ENCODE assay signal across 8 cellular contexts in the genomic region with DNA sequence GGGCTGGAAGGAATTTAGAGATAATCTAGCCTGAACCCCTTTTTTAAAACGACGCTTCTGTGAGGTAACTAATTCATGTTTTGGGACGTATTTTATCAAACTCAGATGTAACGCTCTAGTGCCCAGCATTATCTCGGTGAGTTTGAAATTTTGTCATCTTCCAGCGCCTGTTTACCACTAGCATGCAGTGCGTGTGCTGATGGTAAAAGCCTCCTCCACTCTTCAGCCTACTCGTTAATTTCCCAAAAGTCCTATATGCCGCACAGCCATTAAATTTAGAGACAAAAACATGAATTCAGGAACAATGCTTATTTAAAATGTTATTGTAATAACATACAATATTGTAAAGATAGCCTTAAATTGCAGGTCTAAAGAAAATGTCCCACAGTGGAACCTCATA. TPM values are rescaled to one million over a fixed set of nuclear protein-coding genes. Genes with fewer than 3 reads are reported as not detected.
DNase-seq lines count a peak whose midpoint lies in the region; ATAC-seq and TF ChIP-seq lines count a peak whose summit lies in the region.

No MANE protein-coding gene starts in this region.

- DNase-seq in activated naive CD4-positive, alpha-beta T cell treated with anti-CD3 and anti-CD28 coated beads for 36 hours = no peak
- DNase-seq in activated naive CD4-positive, alpha-beta T cell treated with anti-CD3 and anti-CD28 coated beads, Interleukin-2, amount 50 U/mL, for 16 hours = no peak
- DNase-seq in activated naive CD8-positive, alpha-beta T cell treated with anti-CD3 and anti-CD28 coated beads, Interleukin-2, amount 50 U/mL, for 24 hours = no peak
- DNase-seq in upper lobe of left lung = no peak
- DNase-seq in NCI-H524 treated with DMSO at 0.1 percent for 48 hours (lab: John Stamatoyannopoulos, UW) = no peak
- no peak for DNase-seq in stimulated activated CD4-positive, alpha-beta T cell treated with anti-CD3 and anti-CD28 coated beads, Interleukin-2, amount 100 ng/mL, for 48 hours
- DNase-seq in NOMO-1 treated with DMSO at 0.1 percent for 48 hours (lab: John Stamatoyannopoulos, UW; ENCODE audit: unreplicated experiment) = no peak

- H3K4me1 ChIP-seq in liver (ENCODE audit: control insufficient read depth in 4 of 4, insufficient read depth in 4 of 4, low read length in 3 of 4) (peaks cover 5 to 40% (median 16%) of the 10 kb centered on the region in 4 donors), upper lobe of left lung (peaks cover 26 to 44% (median 34%) of the 10 kb centered on the region in 4 donors)

- H3K9ac ChIP-seq in liver (ENCODE audit: low read depth in 1 of 2, low read length in 2 of 2) = peak overlapping the region; percentile 87 to 98

- H3K27me3 ChIP-seq in liver (ENCODE audit: control insufficient read depth in 4 of 4, insufficient read depth in 4 of 4, low read length in 3 of 4) = no peaks in the 10 kb centered on the region
- no peaks in the 10 kb centered on the region for H3K27me3 ChIP-seq in upper lobe of left lung

- H3K27ac Mint-ChIP-seq in activated naive CD4-positive, alpha-beta T cell treated with anti-CD3 and anti-CD28 coated beads for 36 hours = peak overlapping the region; percentile 98
- peak overlapping the region; percentile 92 for H3K27ac Mint-ChIP-seq in activated naive CD8-positive, alpha-beta T cell treated with anti-CD3 and anti-CD28 coated beads, Interleukin-2, amount 50 U/mL, for 24 hours

- peak overlapping the region; percentile 78 to 95 (median 84) for H3K4me3 ChIP-seq in liver (ENCODE audit: low read depth in 1 of 3, low read length in 3 of 3)
- peak overlapping the region; percentile 61 to 90 (median 82) for H3K4me3 ChIP-seq in upper lobe of left lung

- WGBS in liver = 17% methylated on average over 9 of the region's 9 CpGs
- WGBS in upper lobe of left lung, 2 donors = 73 to 81% methylated on average over 9 of the region's 9 CpGs

- no peak for TF ChIP-seq EP300 in upper lobe of left lung (IDR thresholded peaks at IDR 0.05)

- no peaks in the 10 kb centered on the region for H3K36me3 ChIP-seq in liver (ENCODE audit: control insufficient read depth in 4 of 4, insufficient read depth in 3 of 4, low read depth in 1 of 4, low read length in 3 of 4)
- H3K36me3 ChIP-seq in upper lobe of left lung = no peaks in the 10 kb centered on the region

- H3K27ac ChIP-seq in liver (ENCODE audit: low read depth in 1 of 2, low read length in 2 of 2) = peak overlapping the region; percentile 97 to 99
- peak overlapping the region; percentile 94 to 96 (median 96) for H3K27ac ChIP-seq in upper lobe of left lung

- ATAC-seq in activated naive CD8-positive, alpha-beta T cell treated with anti-CD3 and anti-CD28 coated beads, Interleukin-2, amount 50 U/mL, for 24 hours = no peak
- no peak for ATAC-seq in upper lobe of left lung (ENCODE audit: low FRiP score in 2 of 2)

- CTCF ChIA-PET in activated naive CD4-positive, alpha-beta T cell treated with anti-CD3 and anti-CD28 coated beads for 36 hours (lab: Charles Lee) = interaction anchor here (1.3 kb wide), 1 partner anchor 9 kb away, joined by 3 read pairs; no protein-coding TSS in a partner anchor

- no peak for TF ChIP-seq POLR2A in upper lobe of left lung (IDR thresholded peaks at IDR 0.05)

- no peaks in the 10 kb centered on the region for H3K27me3 Mint-ChIP-seq in activated naive CD4-positive, alpha-beta T cell treated with anti-CD3 and anti-CD28 coated beads for 36 hours (ENCODE audit: low read depth)
- H3K27me3 Mint-ChIP-seq in activated naive CD8-positive, alpha-beta T cell treated with anti-CD3 and anti-CD28 coated beads, Interleukin-2, amount 50 U/mL, for 24 hours = no peaks in the 10 kb centered on the region

- peaks cover 11% of the 10 kb centered on the region for H3K36me3 Mint-ChIP-seq in activated naive CD4-positive, alpha-beta T cell treated with anti-CD3 and anti-CD28 coated beads for 36 hours (ENCODE audit: low read depth)
- H3K36me3 Mint-ChIP-seq in activated naive CD8-positive, alpha-beta T cell treated with anti-CD3 and anti-CD28 coated beads, Interleukin-2, amount 50 U/mL, for 24 hours (ENCODE audit: low read depth) = peaks cover 18% of the 10 kb centered on the region

- TF ChIP-seq CTCF in liver (IDR thresholded peaks at IDR 0.05; ENCODE audit: low read depth, low read length, missing input control) = no peak
- no peak for TF ChIP-seq CTCF in upper lobe of left lung (IDR thresholded peaks at IDR 0.05)

- H3K9me3 Mint-ChIP-seq in activated naive CD4-positive, alpha-beta T cell treated with anti-CD3 and anti-CD28 coated beads for 36 hours = no peaks in the 10 kb centered on the region
- no peaks in the 10 kb centered on the region for H3K9me3 Mint-ChIP-seq in activated naive CD8-positive, alpha-beta T cell treated with anti-CD3 and anti-CD28 coated beads, Interleukin-2, amount 50 U/mL, for 24 hours

- H3K9me3 ChIP-seq in liver (ENCODE audit: control insufficient read depth in 4 of 4, low read length in 3 of 4) (no peaks in the 10 kb centered on the region), upper lobe of left lung (no peaks in the 10 kb centered on the region)

- H3K4me3 Mint-ChIP-seq in activated naive CD4-positive, alpha-beta T cell treated with anti-CD3 and anti-CD28 coated beads for 36 hours = peak overlapping the region; percentile 92
- peak overlapping the region; percentile 91 for H3K4me3 Mint-ChIP-seq in activated naive CD8-positive, alpha-beta T cell treated with anti-CD3 and anti-CD28 coated beads, Interleukin-2, amount 50 U/mL, for 24 hours

- intact Hi-C loops in activated naive CD4-positive, alpha-beta T cell treated with anti-CD3 and anti-CD28 coated beads for 36 hours (cut with micrococcal nuclease) = loop anchor here (1.0 to 10.0 kb wide), 13 partner anchors 29 to 897 kb away; a partner anchor contains a TSS

- H3K4me1 Mint-ChIP-seq in activated naive CD4-positive, alpha-beta T cell treated with anti-CD3 and anti-CD28 coated beads for 36 hours (ENCODE audit: low read depth) = peaks cover 36% of the 10 kb centered on the region
- H3K4me1 Mint-ChIP-seq in activated naive CD8-positive, alpha-beta T cell treated with anti-CD3 and anti-CD28 coated beads, Interleukin-2, amount 50 U/mL, for 24 hours = peaks cover 59% of the 10 kb centered on the region

- TF ChIP-seq RAD21 in liver (IDR thresholded peaks at IDR 0.05) = no peak

TF ChIP-seq in liver, 16 proteins besides CTCF, POLR2A, EP300 and RAD21 (continues in another document):
- TF ChIP-seq YY1 (IDR thresholded peaks at IDR 0.05) (no peak), TAF1 (conservative IDR thresholded peaks at IDR 0.05) (no peak), HNF4G (IDR thresholded peaks at IDR 0.05) (no peak), EGR1 (IDR thresholded peaks at IDR 0.05; ENCODE audit: low read depth in 2 of 2) (no peak), JUND (IDR thresholded peaks at IDR 0.05) (no peak), FOXA1 (IDR thresholded peaks at IDR 0.05) (no peak), NR2F2 (IDR thresholded peaks at IDR 0.05) (no peak), GABPA (IDR thresholded peaks at IDR 0.05 in 1 of 2, conservative IDR thresholded peaks at IDR 0.05 in 1 of 2) (no peak), RXRA (IDR thresholded peaks at IDR 0.05) (no peak), HNF4A (conservative IDR thresholded peaks at IDR 0.05) (no peak), FOXA2 (IDR thresholded peaks at IDR 0.05) (no peak), SP1 (IDR thresholded peaks at IDR 0.05) (no peak)
- TF ChIP-seq, protein P1, sequence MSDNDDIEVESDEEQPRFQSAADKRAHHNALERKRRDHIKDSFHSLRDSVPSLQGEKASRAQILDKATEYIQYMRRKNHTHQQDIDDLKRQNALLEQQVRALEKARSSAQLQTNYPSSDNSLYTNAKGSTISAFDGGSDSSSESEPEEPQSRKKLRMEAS (IDR thresholded peaks at IDR 0.05) = no peak
- TF ChIP-seq, protein P2, sequence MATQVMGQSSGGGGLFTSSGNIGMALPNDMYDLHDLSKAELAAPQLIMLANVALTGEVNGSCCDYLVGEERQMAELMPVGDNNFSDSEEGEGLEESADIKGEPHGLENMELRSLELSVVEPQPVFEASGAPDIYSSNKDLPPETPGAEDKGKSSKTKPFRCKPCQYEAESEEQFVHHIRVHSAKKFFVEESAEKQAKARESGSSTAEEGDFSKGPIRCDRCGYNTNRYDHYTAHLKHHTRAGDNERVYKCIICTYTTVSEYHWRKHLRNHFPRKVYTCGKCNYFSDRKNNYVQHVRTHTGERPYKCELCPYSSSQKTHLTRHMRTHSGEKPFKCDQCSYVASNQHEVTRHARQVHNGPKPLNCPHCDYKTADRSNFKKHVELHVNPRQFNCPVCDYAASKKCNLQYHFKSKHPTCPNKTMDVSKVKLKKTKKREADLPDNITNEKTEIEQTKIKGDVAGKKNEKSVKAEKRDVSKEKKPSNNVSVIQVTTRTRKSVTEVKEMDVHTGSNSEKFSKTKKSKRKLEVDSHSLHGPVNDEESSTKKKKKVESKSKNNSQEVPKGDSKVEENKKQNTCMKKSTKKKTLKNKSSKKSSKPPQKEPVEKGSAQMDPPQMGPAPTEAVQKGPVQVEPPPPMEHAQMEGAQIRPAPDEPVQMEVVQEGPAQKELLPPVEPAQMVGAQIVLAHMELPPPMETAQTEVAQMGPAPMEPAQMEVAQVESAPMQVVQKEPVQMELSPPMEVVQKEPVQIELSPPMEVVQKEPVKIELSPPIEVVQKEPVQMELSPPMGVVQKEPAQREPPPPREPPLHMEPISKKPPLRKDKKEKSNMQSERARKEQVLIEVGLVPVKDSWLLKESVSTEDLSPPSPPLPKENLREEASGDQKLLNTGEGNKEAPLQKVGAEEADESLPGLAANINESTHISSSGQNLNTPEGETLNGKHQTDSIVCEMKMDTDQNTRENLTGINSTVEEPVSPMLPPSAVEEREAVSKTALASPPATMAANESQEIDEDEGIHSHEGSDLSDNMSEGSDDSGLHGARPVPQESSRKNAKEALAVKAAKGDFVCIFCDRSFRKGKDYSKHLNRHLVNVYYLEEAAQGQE (IDR thresholded peaks at IDR 0.05) = no peak

RNA-seq across cellular contexts. Expression of a gene that starts 2.8 kb away (rescaled TPM):
- 10 to 100 TPM; 22.1 to 23.3 TPM for total RNA-seq in activated naive CD4-positive, alpha-beta T cell treated with anti-CD3 and anti-CD28 coated beads for 36 hours
- total RNA-seq in liver (10 to 100 TPM; 11.9 to 25.4 TPM), upper lobe of left lung (10 to 100 TPM; 29.9 to 60.8 (median 40.6) TPM)
- polyA plus RNA-seq in liver = 1 to 10 TPM; 7.1 to 9.8 TPM
